In the genomic region with DNA sequence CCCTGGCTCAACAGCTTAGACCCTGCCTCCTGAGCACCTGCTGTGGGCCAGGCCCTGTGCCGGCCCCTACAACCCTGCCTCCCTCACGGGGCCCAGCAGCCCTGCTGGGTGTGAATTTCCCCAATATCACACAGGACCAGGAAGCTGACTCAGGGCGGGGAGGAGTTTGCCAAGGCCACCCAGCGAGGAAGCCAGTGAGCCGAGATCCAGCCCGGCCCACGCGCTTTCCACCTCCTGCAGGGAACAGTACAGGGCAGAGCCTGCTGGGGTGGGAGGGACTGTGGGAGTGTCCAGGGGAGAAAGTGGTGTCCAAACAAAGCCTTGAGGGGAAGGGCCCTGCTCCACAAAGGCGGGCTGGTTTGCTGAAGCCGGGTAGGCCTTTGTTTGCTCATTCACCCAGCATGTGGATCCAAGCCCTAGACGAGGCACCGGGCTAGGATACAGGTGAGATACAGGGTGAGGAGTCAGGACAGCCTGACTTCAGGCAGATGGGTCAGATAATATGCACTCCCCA, we compare ENCODE assay signal across 8 cellular contexts. TPM values are rescaled to one million over a fixed set of nuclear protein-coding genes. Genes with fewer than 3 reads are reported as not detected.
DNase-seq lines count a peak whose midpoint lies in the region; ATAC-seq, FAIRE-seq and TF ChIP-seq lines count a peak whose summit lies in the region.

No MANE protein-coding gene starts in this region.

- H3K27me3 ChIP-seq in bronchial epithelial cell (ENCODE audit: control insufficient read depth, insufficient read depth, low read length): no peaks in the 10 kb centered on the region
- H3K27me3 ChIP-seq in spleen (replicated peaks in 1 of 7): no peaks in the 10 kb centered on the region

- H3K36me3 Mint-ChIP-seq in activated T-cell treated with anti-CD3 and anti-CD28 coated beads, Interleukin-2, amount 50 U/mL, for 4 hours (ENCODE audit: insufficient read depth): no peaks in the 10 kb centered on the region

- FAIRE-seq in bronchial epithelial cell (lab: Jason Lieb, UNC): no peak

- no peak overlapping the region for H3K4me3 Mint-ChIP-seq in activated T-cell treated with anti-CD3 and anti-CD28 coated beads, Interleukin-2, amount 50 U/mL, for 4 hours

- no peak for ATAC-seq in GM21737 (IDR thresholded peaks at IDR 0.05; ENCODE audit: unreplicated experiment)
- ATAC-seq in activated T-cell treated with anti-CD3 and anti-CD28 coated beads, Interleukin-2, amount 50 U/mL, for 4 hours: no peak

- 27 to 47% (median 31%) methylated on average over 12 of the region's 12 CpGs for WGBS in spleen, 5 donors

- H3K27me3 Mint-ChIP-seq in activated T-cell treated with anti-CD3 and anti-CD28 coated beads, Interleukin-2, amount 50 U/mL, for 4 hours (ENCODE audit: low read depth): peaks cover 10% of the 10 kb centered on the region

- no peaks in the 10 kb centered on the region for H3K9me3 ChIP-seq in spleen

- no peaks in the 10 kb centered on the region for H3K9me3 Mint-ChIP-seq in activated T-cell treated with anti-CD3 and anti-CD28 coated beads, Interleukin-2, amount 50 U/mL, for 4 hours

- H3K4me3 ChIP-seq in bronchial epithelial cell (ENCODE audit: low read depth, low read length) (no peak overlapping the region), spleen (no peak overlapping the region)

- no peak for TF ChIP-seq CTCF in bronchial epithelial cell (IDR thresholded peaks at IDR 0.05; ENCODE audit: insufficient read depth, low read length, severe bottlenecking)
- TF ChIP-seq CTCF in spleen (IDR thresholded peaks at IDR 0.05 in 8 of 11, conservative IDR thresholded peaks at IDR 0.05 in 3 of 11): no peak

- no peaks in the 10 kb centered on the region for H3K4me1 Mint-ChIP-seq in activated T-cell treated with anti-CD3 and anti-CD28 coated beads, Interleukin-2, amount 50 U/mL, for 4 hours (ENCODE audit: low read depth)

- H3K4me1 ChIP-seq in spleen: peaks cover 10 to 51% (median 26%) of the 10 kb centered on the region in 6 donors

- H3K36me3 ChIP-seq in bronchial epithelial cell (ENCODE audit: control insufficient read depth, insufficient read depth, low read length) (no peaks in the 10 kb centered on the region), spleen (no peaks in the 10 kb centered on the region)

- peak; percentile 94 for DNase-seq in DMS53 (lab: John Stamatoyannopoulos, UW)
- DNase-seq in NCI-H2029 (lab: John Stamatoyannopoulos, UW): peak; percentile 83
- DNase-seq in bronchial epithelial cell (ENCODE audit: low read depth): peak; percentile 93
- peak; percentile 94 for DNase-seq in kidney glomerular epithelial cell (lab: John Stamatoyannopoulos, UW)
- DNase-seq in spleen: peak; percentile 93
- no peak for DNase-seq in activated T-cell treated with anti-CD3 and anti-CD28 coated beads, Interleukin-2, amount 50 U/mL, for 1 hour
- DNase-seq in activated T-cell treated with anti-CD3 and anti-CD28 coated beads, Interleukin-2, amount 50 U/mL, for 4 hours: no peak

- intact Hi-C loops in spleen (cut with DNase I; ENCODE audit: low total_unique reads): no loop called here

- peak in 1 of 3 donors; percentile 23 for TF ChIP-seq POLR2A in spleen (IDR thresholded peaks at IDR 0.05)

- H3K27ac ChIP-seq in spleen: peak overlapping the region; percentile 46 to 89 (median 83)

RNA-seq across cellular contexts. Expression of a gene that starts 26.8 kb away (rescaled TPM):
- total RNA-seq in bronchial epithelial cell (5,727 and 8,485 TPM in 2 replicates), spleen (1,000 to 10,000 TPM; 1,607 to 2,098 (median 1,685) TPM)
- polyA plus RNA-seq in spleen: 1,000 to 10,000 TPM; 4,418 to 6,240 (median 4,821) TPM
- total RNA-seq in activated T-cell treated with anti-CD3 and anti-CD28 coated beads, Interleukin-2, amount 50 U/mL, for 4 hours: 1,000 to 10,000 TPM; 2,811 to 2,835 (median 2,816) TPM

RNA-seq across cellular contexts. Expression of a gene that starts 47.8 kb away (rescaled TPM):
- total RNA-seq in bronchial epithelial cell (1.1 and 5.6 TPM in 2 replicates), spleen (10 to 100 TPM in 2 of 7 donors, 1 to 10 TPM in 5; 2.4 to 20.5 (median 9.3) TPM)
- 1 to 10 TPM; 1.7 to 8.2 (median 2.0) TPM for polyA plus RNA-seq in spleen
- total RNA-seq in activated T-cell treated with anti-CD3 and anti-CD28 coated beads, Interleukin-2, amount 50 U/mL, for 4 hours: 1 to 10 TPM in 1 of 3 donors, under 1 TPM in 2; 0.35 to 2.1 (median 0.84) TPM

RNA-seq across cellular contexts. Expression of a gene that starts 57.2 kb away (rescaled TPM):
- total RNA-seq in bronchial epithelial cell (0.26 and 2.0 TPM in 2 replicates), spleen (10 to 100 TPM in 4 of 7 donors, 1 to 10 TPM in 3; 8.0 to 32.3 (median 16.1) TPM)
- 10 to 100 TPM in 2 of 3 donors, 1 to 10 TPM in 1; 9.5 to 35.1 (median 10.5) TPM for polyA plus RNA-seq in spleen
- total RNA-seq in activated T-cell treated with anti-CD3 and anti-CD28 coated beads, Interleukin-2, amount 50 U/mL, for 4 hours: 1 to 10 TPM in 2 of 3 donors, under 1 TPM in 1; 0.43 to 1.4 (median 1.2) TPM

Comparison
In these comparisons a context has a peak if more than half of its experiments do, and no peak if none do; other contexts are left out.
1. DNase-seq: peak in DMS53 (single experiment), NCI-H2029 (single experiment), bronchial epithelial cell (single experiment), kidney glomerular epithelial cell (single experiment) and spleen (single experiment); none in activated T-cell treated with anti-CD3 and anti-CD28 coated beads, Interleukin-2, amount 50 U/mL, for 1 hour (single experiment) and activated T-cell treated with anti-CD3 and anti-CD28 coated beads, Interleukin-2, amount 50 U/mL, for 4 hours (single experiment).